ENCODE assay signal across 10 cellular contexts in the genomic region with DNA sequence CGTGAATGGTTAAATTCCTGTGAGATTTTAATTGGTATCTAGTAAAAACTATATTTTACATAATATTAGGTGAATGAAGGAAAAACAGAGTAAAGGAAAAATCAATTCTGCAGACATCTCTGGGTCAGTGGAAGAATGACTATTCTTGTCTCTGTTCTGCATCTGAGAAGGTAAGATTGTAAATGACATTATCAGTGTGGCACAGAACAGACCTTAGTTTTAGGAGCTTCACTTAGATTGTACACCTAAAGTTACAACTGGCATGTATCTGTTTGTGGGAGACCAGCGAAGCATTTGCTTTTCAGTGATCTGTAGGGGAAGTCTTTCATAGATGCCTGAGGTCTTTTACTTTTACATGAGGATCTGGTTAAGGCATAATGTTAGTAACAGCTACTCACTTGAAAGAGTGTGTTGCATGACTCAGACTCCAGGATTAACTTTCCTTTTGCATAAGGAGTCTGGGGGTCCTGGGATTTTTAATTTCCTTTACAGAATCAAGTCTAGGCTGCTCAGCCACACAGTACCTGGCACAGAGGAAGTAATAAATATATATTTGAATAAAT. TPM values are rescaled to one million over a fixed set of nuclear protein-coding genes. Genes with fewer than 3 reads are reported as not detected.
A peak's percentile ranks its signal among the peaks of the same experiment; 100 is the strongest.
DNase-seq lines count a peak whose midpoint lies in the region; FAIRE-seq and TF ChIP-seq lines count a peak whose summit lies in the region.
"Had no signal": no experiment of that assay in that cellular context is flagged by ENCODE, and none has a peak within 500 bp of the region (broad histone marks: within the 10 kb centered on the region; RNA-seq: fewer than 3 reads in every experiment).

No MANE protein-coding gene starts in this region.

- no peak for TF ChIP-seq POLR2A in H54 (IDR thresholded peaks at IDR 0.05; ENCODE audit: low read depth, low read length)

- H3K27me3 ChIP-seq in SJSA1 (replicated peaks): no peaks in the 10 kb centered on the region
- H3K27me3 ChIP-seq in MM.1S (replicated peaks; ENCODE audit: insufficient read depth, low read length): no peaks in the 10 kb centered on the region

- H3K4me2 ChIP-seq in MM.1S (ENCODE audit: low read depth, low read length): no peak overlapping the region

- no peak for DNase-seq in H54 (ENCODE audit: insufficient read length, low spot score)
- peak in 1 of 2 experiments; percentile 24 for DNase-seq in SJSA1 (ENCODE audit: low read depth in 1 of 2, low spot score in 2 of 2)
- no peak for DNase-seq in epithelial cell of prostate (ENCODE audit: low read depth, low spot score)
- peak; percentile 68 for DNase-seq in renal cortical epithelial cell (ENCODE audit: low read depth)
- no peak for DNase-seq in activated gamma-delta T cell treated with Interleukin-2 at 50 U/mL for 16 hours
- DNase-seq in MM.1S: no peak
- DNase-seq in DMS 273 treated with DMSO at 0.1 percent for 48 hours (lab: John Stamatoyannopoulos, UW): no peak
- no peak for DNase-seq in RPMI8226
- DNase-seq: hippocampal formation, NCI-H2029 treated with DMSO at 0.1 percent for 48 hours had no signal

- H3K36me3 ChIP-seq in SJSA1 (0 out of 2 replicates have a peak, but pooled peaks cover 11% of the 10 kb centered on the region), MM.1S (replicated peaks; ENCODE audit: insufficient read depth, low read length) (no peaks in the 10 kb centered on the region; the same call in 1 of the 2 replicates)

- no peaks in the 10 kb centered on the region for H4K20me1 ChIP-seq in MM.1S (ENCODE audit: insufficient read depth, low read length)

- H2AFZ ChIP-seq in MM.1S (ENCODE audit: low read length): no peak overlapping the region

- peaks cover 32% of the 10 kb centered on the region for H3K79me2 ChIP-seq in MM.1S (ENCODE audit: low read length)

- peaks cover 19% of the 10 kb centered on the region for H3K4me1 ChIP-seq in SJSA1 (replicated peaks)
- H3K4me1 ChIP-seq in MM.1S (ENCODE audit: low read length): no peaks in the 10 kb centered on the region

- H3K9me3 ChIP-seq in SJSA1 (replicated peaks) (no peaks in the 10 kb centered on the region), MM.1S (replicated peaks; ENCODE audit: insufficient read depth, low read length) (no peaks in the 10 kb centered on the region)

- no peak for TF ChIP-seq CTCF in MM.1S (IDR thresholded peaks at IDR 0.05; ENCODE audit: low read length)

- H3F3A ChIP-seq in MM.1S (ENCODE audit: insufficient read depth, low read length): no peaks in the 10 kb centered on the region; the same call in 1 of the 2 replicates

- H3K9me2 ChIP-seq in MM.1S (replicated peaks; ENCODE audit: insufficient read depth, low read length): no peaks in the 10 kb centered on the region

- peak; percentile 96 for FAIRE-seq in H54 (lab: Jason Lieb, UNC)

- 0 out of 2 replicates have a peak overlapping the region, but pooled peaks have one; percentile 3 for H3K27ac ChIP-seq in SJSA1
- H3K27ac ChIP-seq in epithelial cell of prostate: peak overlapping the region; percentile 18
- H3K27ac ChIP-seq in MM.1S (ENCODE audit: low read length): no peak overlapping the region

- H3K4me3 ChIP-seq in SJSA1 (no peak overlapping the region), MM.1S (ENCODE audit: low read length) (no peak overlapping the region)

- no peak overlapping the region for H3K9ac ChIP-seq in MM.1S (ENCODE audit: low read length)

RNA-seq across cellular contexts. Expression of a gene that starts 56.2 kb away (rescaled TPM):
- total RNA-seq in SJSA1 (2014; rRNA removed; shearing (Covaris generic)): 46.0 and 62.5 TPM in 2 replicates
- 74.8 and 122 TPM in 2 replicates for total RNA-seq in renal cortical epithelial cell
